ENCODE assay signal across 10 cellular contexts in the genomic region with DNA sequence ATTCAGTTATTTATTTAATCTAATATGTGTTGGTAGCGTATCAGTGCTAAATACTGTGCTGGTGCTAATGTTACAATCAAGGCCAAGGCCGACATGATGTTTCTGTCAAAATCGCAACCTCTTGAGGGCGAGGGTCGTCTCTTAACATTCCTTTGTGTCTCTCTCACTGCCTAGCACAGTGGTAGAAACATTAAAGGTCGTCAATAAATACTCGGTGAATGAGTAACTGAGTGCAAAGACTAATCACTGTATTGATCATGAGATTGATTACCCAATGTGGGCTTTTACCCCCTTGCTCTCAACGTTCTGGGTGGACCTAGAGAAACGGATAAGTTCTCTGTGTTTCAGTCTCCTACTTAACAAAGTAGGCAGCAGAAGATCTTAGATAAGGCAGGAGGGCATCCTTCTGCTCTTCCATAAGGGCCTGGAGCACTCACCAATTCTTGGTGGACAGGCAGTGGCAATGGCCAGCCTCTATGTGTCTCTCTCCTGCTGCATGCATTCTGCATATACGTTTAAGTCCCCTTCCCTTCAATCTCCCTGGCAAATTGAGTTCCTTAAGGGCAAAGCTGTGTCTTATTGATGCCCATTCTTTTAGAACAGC. TPM values are rescaled to one million over a fixed set of nuclear protein-coding genes. Genes with fewer than 3 reads are reported as not detected.
"Had no signal": no experiment of that assay in that cellular context is flagged by ENCODE, and none has a peak within 500 bp of the region (broad histone marks: within the 10 kb centered on the region; RNA-seq: fewer than 3 reads in every experiment).

No MANE protein-coding gene starts in this region.

- H3K27ac Mint-ChIP-seq: HFFc6 had no signal

- H3K4me3 Mint-ChIP-seq: HFFc6 had no signal

- H3K27ac ChIP-seq: GM23248, HL-60 had no signal

- H3K4me3 ChIP-seq: GM23248, HAP-1, K562 had no signal

- DNase-seq: GM23248, GOT3, H7, HFFc6, IMR-90 had no signal

- ATAC-seq: HCT116, K562 had no signal

- H3K36me3 ChIP-seq: HAP-1 had no signal

- H3K4me1 ChIP-seq: HAP-1 had no signal

- H3K9me3 Mint-ChIP-seq: HFFc6 had no signal

- H3K9ac ChIP-seq: GM23248 had no signal

- H2AFZ ChIP-seq: GM23248 had no signal

- H3K9me3 ChIP-seq: HAP-1 had no signal

RNA-seq across cellular contexts. Expression of gene TMEM255A, which starts 30.1 kb away (rescaled TPM):
- total RNA-seq: GM23248, HT1080, IMR-90, K562 had no signal
- polyA plus RNA-seq: GM23248 had no signal
